16 cellular contexts compared by ENCODE assay signal in the genomic region with DNA sequence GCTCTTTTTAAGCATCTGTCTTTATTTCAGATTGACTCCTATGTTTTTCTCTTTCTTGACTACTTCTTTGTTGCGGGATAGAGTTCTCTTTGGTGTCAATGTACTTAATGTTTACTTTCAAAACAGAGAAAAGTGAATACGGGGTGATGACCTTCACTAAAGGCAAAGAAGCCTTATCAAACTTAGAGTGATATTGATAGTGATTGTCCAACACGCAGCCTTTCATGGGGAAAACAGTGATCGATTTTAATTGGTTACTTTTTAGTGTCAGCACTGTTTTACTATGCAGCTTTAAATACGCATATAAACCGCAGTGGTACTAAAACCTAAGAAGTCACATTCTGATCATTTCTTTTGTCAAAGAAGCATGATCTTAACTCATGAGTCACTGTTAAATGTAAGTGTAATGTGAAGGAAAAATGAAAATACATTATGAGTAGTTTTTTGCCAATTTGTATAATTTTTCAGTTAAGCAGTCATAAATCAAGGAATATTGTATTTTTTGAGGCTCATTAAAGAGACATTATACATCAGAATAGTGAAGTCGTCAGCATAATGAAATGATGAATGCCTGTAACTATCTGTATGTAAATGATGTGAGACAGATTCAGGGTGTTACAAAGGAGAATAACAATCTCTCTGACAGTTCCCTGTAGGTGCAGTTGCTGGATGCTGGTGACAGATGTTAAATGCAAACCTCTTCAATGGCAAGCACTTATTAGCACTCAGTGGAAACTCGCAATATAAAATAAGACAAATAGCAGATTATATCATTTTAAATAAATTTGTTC.
"Had no signal": no experiment of that assay in that cellular context is flagged by ENCODE, and none has a peak within 500 bp of the region (broad histone marks: within the 10 kb centered on the region; RNA-seq: fewer than 3 reads in every experiment).

No MANE protein-coding gene starts in this region.

- H3K4me3 Mint-ChIP-seq: activated naive CD8-positive, alpha-beta T cell treated with anti-CD3 and anti-CD28 coated beads for 36 hours; brain; stimulated activated naive B cell treated with anti-CD40 and anti-IgM and Interleukin-4, amounts not matched to agents 10 μg/mL and 1 μg/mL and 100 μg/mL, for 72 hours had no signal

- H3K36me3 Mint-ChIP-seq: activated naive CD8-positive, alpha-beta T cell treated with anti-CD3 and anti-CD28 coated beads for 36 hours; brain; stimulated activated naive B cell treated with anti-CD40 and anti-IgM and Interleukin-4, amounts not matched to agents 10 μg/mL and 1 μg/mL and 100 μg/mL, for 72 hours had no signal

- H3K9me3 ChIP-seq: thoracic aorta, upper lobe of left lung had no signal

- DNase-seq: activated CD4-positive, alpha-beta T cell treated with anti-CD3 and anti-CD28 coated beads, Interleukin-2, amount 50 U/mL, for 4 hours; activated naive CD4-positive, alpha-beta T cell; activated naive CD8-positive, alpha-beta T cell treated with anti-CD3 and anti-CD28 coated beads for 36 hours; amygdala; dorsolateral prefrontal cortex; foreskin fibroblast; hippocampal formation; mammary epithelial cell; pancreas; stimulated activated naive B cell treated with anti-CD40 and anti-IgM and Interleukin-4, amounts not matched to agents 10 μg/mL and 1 μg/mL and 100 μg/mL, for 72 hours; upper lobe of left lung had no signal

- FAIRE-seq: colon, keratinocyte, pancreas had no signal

- H3K4me1 ChIP-seq: pancreas, upper lobe of left lung had no signal

- H3K36me3 ChIP-seq: pancreas, thoracic aorta, upper lobe of left lung had no signal

- H3K4me3 ChIP-seq: dorsolateral prefrontal cortex, pancreas, thoracic aorta, upper lobe of left lung had no signal

- ATAC-seq: left lobe of liver; pancreas; stimulated activated naive B cell treated with anti-CD40 and anti-IgM and Interleukin-4, amounts not matched to agents 10 μg/mL and 1 μg/mL and 100 μg/mL, for 72 hours had no signal

- H3K27me3 Mint-ChIP-seq: activated naive CD8-positive, alpha-beta T cell treated with anti-CD3 and anti-CD28 coated beads for 36 hours; brain; stimulated activated naive B cell treated with anti-CD40 and anti-IgM and Interleukin-4, amounts not matched to agents 10 μg/mL and 1 μg/mL and 100 μg/mL, for 72 hours had no signal

- H3K27ac ChIP-seq: dorsolateral prefrontal cortex, pancreas, thoracic aorta, upper lobe of left lung had no signal

- H3K27ac Mint-ChIP-seq: activated naive CD8-positive, alpha-beta T cell treated with anti-CD3 and anti-CD28 coated beads for 36 hours; stimulated activated naive B cell treated with anti-CD40 and anti-IgM and Interleukin-4, amounts not matched to agents 10 μg/mL and 1 μg/mL and 100 μg/mL, for 72 hours had no signal

- H3K9me3 Mint-ChIP-seq: activated naive CD8-positive, alpha-beta T cell treated with anti-CD3 and anti-CD28 coated beads for 36 hours; brain; stimulated activated naive B cell treated with anti-CD40 and anti-IgM and Interleukin-4, amounts not matched to agents 10 μg/mL and 1 μg/mL and 100 μg/mL, for 72 hours had no signal

- H3K27me3 ChIP-seq: dorsolateral prefrontal cortex, pancreas, upper lobe of left lung had no signal

- H3K4me1 Mint-ChIP-seq: activated naive CD8-positive, alpha-beta T cell treated with anti-CD3 and anti-CD28 coated beads for 36 hours; stimulated activated naive B cell treated with anti-CD40 and anti-IgM and Interleukin-4, amounts not matched to agents 10 μg/mL and 1 μg/mL and 100 μg/mL, for 72 hours had no signal
